Comparison of ENCODE assay signal across 17 cellular contexts in the genomic region with DNA sequence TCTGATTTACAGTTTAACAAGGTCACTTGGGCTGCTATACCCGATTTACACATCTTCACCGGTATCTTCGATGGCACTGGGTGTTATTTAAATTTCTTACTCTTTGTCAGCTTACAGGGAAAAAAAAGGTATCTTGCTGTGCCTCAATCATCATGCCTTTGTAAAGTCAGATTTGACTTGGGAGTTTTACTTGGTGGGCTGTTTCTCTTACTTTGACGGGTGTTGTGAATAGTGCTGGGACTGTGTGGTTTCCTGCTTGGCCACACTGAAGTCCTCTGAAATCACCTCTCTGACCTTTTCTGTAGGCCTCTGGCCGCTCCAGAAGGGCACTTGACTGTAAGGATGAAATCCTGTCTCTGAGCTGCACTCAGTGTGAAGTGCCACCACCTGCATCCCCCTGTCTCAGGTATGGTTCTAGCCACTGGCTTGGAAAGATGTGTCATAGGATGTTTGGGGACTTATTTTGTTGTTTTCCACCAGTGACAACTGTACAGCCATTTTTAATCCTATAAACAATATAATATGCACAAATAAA. TPM values are rescaled to one million over a fixed set of nuclear protein-coding genes. Genes with fewer than 3 reads are reported as not detected.
DNase-seq lines count a peak whose midpoint lies in the region; TF ChIP-seq lines count a peak whose summit lies in the region.
"Had no signal": no experiment of that assay in that cellular context is flagged by ENCODE, and none has a peak within 500 bp of the region (broad histone marks: within the 10 kb centered on the region; RNA-seq: fewer than 3 reads in every experiment).

No MANE protein-coding gene starts in this region.

- no peak overlapping the region for H3K4me3 ChIP-seq in HEK293 (ENCODE audit: low read depth, low read length)
- H3K4me3 ChIP-seq in NT2/D1 (ENCODE audit: insufficient read length, low read depth), result no peak overlapping the region
- H3K4me3 ChIP-seq in trophoblast cell (ENCODE audit: low read depth, low read length), result no peak overlapping the region
- H3K4me3 ChIP-seq: GM23248, HAP-1 had no signal

- no peak overlapping the region for H3K18ac ChIP-seq in trophoblast cell (ENCODE audit: low read length)

- H3K27ac Mint-ChIP-seq in endothelial cell (ENCODE audit: unreplicated experiment), result no peak overlapping the region
- H3K27ac Mint-ChIP-seq: CD4-positive, CD25-positive, alpha-beta regulatory T cell; HFFc6 had no signal

- H2AK5ac ChIP-seq in trophoblast cell (ENCODE audit: low read length), result no peak overlapping the region

- WGBS in trophoblast cell (ENCODE audit: extremely low coverage, insufficient coverage, insufficient read length), result no CpG with 5 or more reads among the region's 5 CpGs

- no peaks in the 10 kb centered on the region for H3K27me3 ChIP-seq in NT2/D1 (ENCODE audit: insufficient read depth, insufficient read length)
- no peaks in the 10 kb centered on the region for H3K27me3 ChIP-seq in trophoblast cell (ENCODE audit: insufficient read depth, low read length)
- H3K27me3 ChIP-seq: BE2C had no signal

- H3K27ac ChIP-seq in HEK293 (ENCODE audit: extremely low read depth, low read depth, low read length), result no peak overlapping the region
- H3K27ac ChIP-seq in trophoblast cell (ENCODE audit: low read depth, low read length), result no peak overlapping the region
- H3K27ac ChIP-seq: GM23248, HL-60, KMS-11 had no signal

- peaks cover 23% of the 10 kb centered on the region for H3K4me1 Mint-ChIP-seq in endothelial cell (ENCODE audit: unreplicated experiment)

- no peak overlapping the region for H2BK5ac ChIP-seq in trophoblast cell (ENCODE audit: low read depth, low read length, poor library complexity)

- no peak overlapping the region for H2BK12ac ChIP-seq in trophoblast cell (ENCODE audit: low read length)

- no peak overlapping the region for H4K8ac ChIP-seq in trophoblast cell (ENCODE audit: low read depth, low read length)

- H3K79me1 ChIP-seq in trophoblast cell (ENCODE audit: low read length), result no peaks in the 10 kb centered on the region

- no peak overlapping the region for H3K14ac ChIP-seq in trophoblast cell (ENCODE audit: low read length)

- H2AFZ ChIP-seq in trophoblast cell (ENCODE audit: insufficient read depth, low read length, poor library complexity), result no peak overlapping the region
- H2AFZ ChIP-seq: GM23248 had no signal

- no peak overlapping the region for H3K4ac ChIP-seq in trophoblast cell (ENCODE audit: low read depth, low read length)

- no peaks in the 10 kb centered on the region for H3K79me2 ChIP-seq in trophoblast cell (ENCODE audit: control insufficient read depth, insufficient read depth, low read length, poor library complexity)

- CTCF ChIA-PET in HEK293 (lab: Yijun Ruan, JAX), result interaction anchor here (1.7 kb wide), 1 partner anchor 8 kb away, joined by 4 read pairs; a partner anchor contains a TSS

- H3K4me2 ChIP-seq in trophoblast cell (ENCODE audit: low read length), result no peak overlapping the region
- H3K4me2 ChIP-seq: KMS-11 had no signal

- H3K9me3 Mint-ChIP-seq in endothelial cell (ENCODE audit: unreplicated experiment), result no peaks in the 10 kb centered on the region
- H3K9me3 Mint-ChIP-seq: CD4-positive, CD25-positive, alpha-beta regulatory T cell; HFFc6 had no signal

- H3K36me3 ChIP-seq in HEK293 (ENCODE audit: control insufficient read depth in 2 of 2, insufficient read depth in 1 of 2, low read length in 2 of 2) (no peaks in the 10 kb centered on the region), NT2/D1 (ENCODE audit: insufficient read depth, insufficient read length, low read length) (no peaks in the 10 kb centered on the region), trophoblast cell (ENCODE audit: control insufficient read depth in 1 of 2, insufficient read depth in 2 of 2, low read length in 2 of 2) (no peaks in the 10 kb centered on the region)
- H3K36me3 ChIP-seq: BE2C, HAP-1 had no signal

- DNase-seq in NT2/D1 (ENCODE audit: low read depth, low spot score), result no peak
- no peak for DNase-seq in endothelial cell (ENCODE audit: low spot score)
- DNase-seq in activated CD4-positive, CD25-positive, alpha-beta regulatory T cell (lab: John Stamatoyannopoulos, UW), result no peak
- no peak for DNase-seq in HT-29 (ENCODE audit: low spot score)
- no peak for DNase-seq in trophoblast cell
- DNase-seq in T-helper 2 cell, result no peak
- DNase-seq: ACHN; BE2C; C1 segment of cervical spinal cord; Caco-2; CD4-positive, CD25-positive, alpha-beta regulatory T cell; GM23248; HFFc6 had no signal

- no peak for TF ChIP-seq CTCF in HEK293 (tag by site-specific recombination; IDR thresholded peaks at IDR 0.05)
- no peak for TF ChIP-seq CTCF in endothelial cell (IDR thresholded peaks at IDR 0.05; ENCODE audit: unreplicated experiment)

- no peak overlapping the region for H3K23ac ChIP-seq in trophoblast cell (ENCODE audit: low read length)

- POLR2A ChIA-PET in HEK293 (lab: Yijun Ruan, JAX), result interaction anchor here (1.8 kb wide), 1 partner anchor 8 kb away, joined by 5 read pairs; a partner anchor contains a TSS

- H3K9me3 ChIP-seq in HEK293 (ENCODE audit: control insufficient read depth, insufficient read depth, low read depth, low read length), result no peaks in the 10 kb centered on the region
- no peaks in the 10 kb centered on the region for H3K9me3 ChIP-seq in NT2/D1 (ENCODE audit: insufficient read depth, low read length)
- no peaks in the 10 kb centered on the region for H3K9me3 ChIP-seq in trophoblast cell (ENCODE audit: insufficient read depth, low read depth, low read length)
- H3K9me3 ChIP-seq: BE2C, Caco-2, HAP-1 had no signal

- H3K27me3 Mint-ChIP-seq in endothelial cell (ENCODE audit: unreplicated experiment), result no peaks in the 10 kb centered on the region
- H3K27me3 Mint-ChIP-seq: CD4-positive, CD25-positive, alpha-beta regulatory T cell had no signal

- no peaks in the 10 kb centered on the region for H3K36me3 Mint-ChIP-seq in endothelial cell (ENCODE audit: low read depth, unreplicated experiment)

- no peaks in the 10 kb centered on the region for H3K4me1 ChIP-seq in HEK293 (ENCODE audit: control insufficient read depth, insufficient read depth, low read length)
- no peaks in the 10 kb centered on the region for H3K4me1 ChIP-seq in NT2/D1 (ENCODE audit: insufficient read depth, insufficient read length)
- H3K4me1 ChIP-seq in trophoblast cell (ENCODE audit: control insufficient read depth in 1 of 2, insufficient read depth in 2 of 2, low read length in 2 of 2), result no peaks in the 10 kb centered on the region
- H3K4me1 ChIP-seq: BE2C, Caco-2, HAP-1 had no signal

- H3K9ac ChIP-seq in NT2/D1 (ENCODE audit: insufficient read length, low read depth) (peak overlapping the region; percentile 11), trophoblast cell (ENCODE audit: low read length) (no peak overlapping the region)
- H3K9ac ChIP-seq: GM23248, KMS-11 had no signal

- H4K91ac ChIP-seq in trophoblast cell (ENCODE audit: low read depth, low read length), result no peak overlapping the region

- no peak overlapping the region for H2BK120ac ChIP-seq in trophoblast cell (ENCODE audit: insufficient read depth, low read length, poor library complexity)

- peak overlapping the region; percentile 39 for H3K4me3 Mint-ChIP-seq in endothelial cell (ENCODE audit: unreplicated experiment)
- H3K4me3 Mint-ChIP-seq: CD4-positive, CD25-positive, alpha-beta regulatory T cell; HFFc6 had no signal

- no peak overlapping the region for H4K12ac ChIP-seq in trophoblast cell (ENCODE audit: low read depth, low read length)

TF ChIP-seq in HEK293, 187 proteins besides CTCF, POLR2A, EP300 and RAD21:
- no peak for TF ChIP-seq ZNF132 (tag by site-specific recombination; IDR thresholded peaks at IDR 0.05; ENCODE audit: borderline replicate concordance)
- TF ChIP-seq YY1 (tag by site-specific recombination; IDR thresholded peaks at IDR 0.05), result no peak
- no peak for TF ChIP-seq ZNF585B (tag by site-specific recombination; IDR thresholded peaks at IDR 0.05)
- TF ChIP-seq, protein P1, sequence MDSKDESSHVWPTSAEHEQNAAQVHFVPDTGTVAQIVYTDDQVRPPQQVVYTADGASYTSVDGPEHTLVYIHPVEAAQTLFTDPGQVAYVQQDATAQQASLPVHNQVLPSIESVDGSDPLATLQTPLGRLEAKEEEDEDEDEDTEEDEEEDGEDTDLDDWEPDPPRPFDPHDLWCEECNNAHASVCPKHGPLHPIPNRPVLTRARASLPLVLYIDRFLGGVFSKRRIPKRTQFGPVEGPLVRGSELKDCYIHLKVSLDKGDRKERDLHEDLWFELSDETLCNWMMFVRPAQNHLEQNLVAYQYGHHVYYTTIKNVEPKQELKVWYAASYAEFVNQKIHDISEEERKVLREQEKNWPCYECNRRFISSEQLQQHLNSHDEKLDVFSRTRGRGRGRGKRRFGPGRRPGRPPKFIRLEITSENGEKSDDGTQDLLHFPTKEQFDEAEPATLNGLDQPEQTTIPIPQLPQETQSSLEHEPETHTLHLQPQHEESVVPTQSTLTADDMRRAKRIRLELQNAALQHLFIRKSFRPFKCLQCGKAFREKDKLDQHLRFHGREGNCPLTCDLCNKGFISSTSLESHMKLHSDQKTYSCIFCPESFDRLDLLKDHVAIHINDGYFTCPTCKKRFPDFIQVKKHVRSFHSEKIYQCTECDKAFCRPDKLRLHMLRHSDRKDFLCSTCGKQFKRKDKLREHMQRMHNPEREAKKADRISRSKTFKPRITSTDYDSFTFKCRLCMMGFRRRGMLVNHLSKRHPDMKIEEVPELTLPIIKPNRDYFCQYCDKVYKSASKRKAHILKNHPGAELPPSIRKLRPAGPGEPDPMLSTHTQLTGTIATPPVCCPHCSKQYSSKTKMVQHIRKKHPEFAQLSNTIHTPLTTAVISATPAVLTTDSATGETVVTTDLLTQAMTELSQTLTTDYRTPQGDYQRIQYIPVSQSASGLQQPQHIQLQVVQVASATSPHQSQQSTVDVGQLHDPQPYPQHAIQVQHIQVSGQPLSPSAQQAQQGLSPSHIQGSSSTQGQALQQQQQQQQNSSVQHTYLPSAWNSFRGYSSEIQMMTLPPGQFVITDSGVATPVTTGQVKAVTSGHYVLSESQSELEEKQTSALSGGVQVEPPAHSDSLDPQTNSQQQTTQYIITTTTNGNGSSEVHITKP (tag by site-specific recombination; IDR thresholded peaks at IDR 0.05), result peak; percentile 75
- TF ChIP-seq ZNF529 (tag by site-specific recombination; IDR thresholded peaks at IDR 0.05; ENCODE audit: insufficient replicate concordance), result no peak
- TF ChIP-seq, protein P2, sequence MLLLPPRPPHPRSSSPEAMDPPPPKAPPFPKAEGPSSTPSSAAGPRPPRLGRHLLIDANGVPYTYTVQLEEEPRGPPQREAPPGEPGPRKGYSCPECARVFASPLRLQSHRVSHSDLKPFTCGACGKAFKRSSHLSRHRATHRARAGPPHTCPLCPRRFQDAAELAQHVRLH (tag by site-specific recombination; IDR thresholded peaks at IDR 0.05), result no peak
TF ChIP-seq in HEK293: peak in this region for 1.

RNA-seq across cellular contexts. Expression of a gene that starts 3.1 kb away (rescaled TPM):
- total RNA-seq in endothelial cell (ENCODE audit: unreplicated experiment), result 20.7 TPM
- total RNA-seq in HT-29 (2014; rRNA removed; shearing (Covaris generic)), result 4.0 and 5.1 TPM in 2 replicates
- 9.5 and 9.6 TPM in 2 replicates for polyA plus RNA-seq in trophoblast cell (2013)

RNA-seq across cellular contexts. Expression of a gene that starts 7.7 kb away (rescaled TPM):
- 42.2 TPM for total RNA-seq in endothelial cell (ENCODE audit: unreplicated experiment)
- total RNA-seq in HT-29 (2014; rRNA removed; shearing (Covaris generic)), result 51.8 and 55.1 TPM in 2 replicates
- 28.3 and 29.2 TPM in 2 replicates for polyA plus RNA-seq in trophoblast cell (2013)
